Comparison of ENCODE assay signal across 6 cellular contexts in the genomic region with DNA sequence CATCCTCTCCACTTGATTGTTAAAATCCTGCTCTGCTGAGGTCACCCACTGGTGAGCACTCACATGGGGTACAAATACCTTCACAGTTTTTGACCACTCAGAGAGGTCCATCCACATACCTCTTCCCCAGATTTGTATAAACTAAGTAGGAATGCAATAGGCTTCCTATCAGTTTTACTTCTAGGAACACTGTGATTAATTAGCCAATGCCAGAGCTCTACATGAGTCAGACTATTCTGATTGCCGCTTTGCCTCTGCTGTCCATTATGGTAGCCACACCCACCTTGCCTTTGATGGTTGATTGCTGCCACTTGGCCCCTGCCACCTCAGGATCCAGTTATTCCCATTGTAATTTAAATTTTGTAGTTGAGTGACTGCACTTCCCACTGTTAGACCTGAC.
DNase-seq lines count a peak whose midpoint lies in the region; ATAC-seq, FAIRE-seq and TF ChIP-seq lines count a peak whose summit lies in the region.
"Not testable (repeated sequence)": the region's sequence is repeated elsewhere in the genome, so short reads cannot be mapped to it uniquely, and the experiment has no call there.

No MANE protein-coding gene starts in this region.

- H3K9me3 Mint-ChIP-seq in CD4-positive, CD25-positive, alpha-beta regulatory T cell; activated T-helper 17 cell treated with anti-CD3 and anti-CD28 coated beads, Interleukin-2, amount 50 U/mL, for 72 hours: not testable (repeated sequence)

- DNase-seq in CD4-positive, CD25-positive, alpha-beta regulatory T cell; H1 (ENCODE audit: low read depth in 1 of 2, low spot score in 2 of 2); trophoblast cell: not testable (repeated sequence)
- DNase-seq in ELF-1 (ENCODE audit: low read depth, low spot score): peak; percentile 41
- peak; percentile 9 for DNase-seq in NCI-H226

- CTCF ChIA-PET in H1 (lab: Charles Lee; ENCODE audit: partially characterized antibody): interaction anchor here (0.6 to 1.2 kb wide), 4 partner anchors 15 to 106 kb away, joined by 3 read pairs; no protein-coding TSS in a partner anchor

- H3K9ac ChIP-seq in H1 (replicated peaks in 1 of 4; ENCODE audit: extremely low read depth in 1 of 4, low read depth in 3 of 4, low read length in 3 of 4); trophoblast cell (ENCODE audit: low read length): not testable (repeated sequence)

- H3K27ac ChIP-seq in CD4-positive, CD25-positive, alpha-beta regulatory T cell (ENCODE audit: insufficient read depth, low read length, poor library complexity, severe bottlenecking); H1 (ENCODE audit: low read depth, low read length); trophoblast cell (ENCODE audit: low read depth, low read length): not testable (repeated sequence)

- not testable (repeated sequence) for H2BK20ac ChIP-seq in H1 (ENCODE audit: low read length)

- not testable (repeated sequence) for H3K4me2 ChIP-seq in H1 (ENCODE audit: insufficient read depth in 1 of 2, low read depth in 2 of 2, low read length in 2 of 2); trophoblast cell (ENCODE audit: low read length)

- TF ChIP-seq CTCF in H1 (IDR thresholded peaks at IDR 0.05; ENCODE audit: control extremely low read depth in 1 of 3, insufficient read depth in 1 of 3, low read depth in 1 of 3, low read length in 3 of 3): not testable (repeated sequence)

- not testable (repeated sequence) for H3K9me3 ChIP-seq in CD4-positive, CD25-positive, alpha-beta regulatory T cell (ENCODE audit: control insufficient read depth in 2 of 2, low read length in 2 of 2); H1 (ENCODE audit: insufficient read depth in 2 of 2, low read depth in 1 of 2, low read length in 1 of 2); trophoblast cell (ENCODE audit: insufficient read depth, low read depth, low read length)

- not testable (repeated sequence) for H2AK5ac ChIP-seq in H1 (ENCODE audit: low read depth, low read length); trophoblast cell (ENCODE audit: low read length)

- not testable (repeated sequence) for H3K23me2 ChIP-seq in H1 (ENCODE audit: low read depth, low read length)

- not testable (repeated sequence) for H4K20me1 ChIP-seq in H1 (replicated peaks in 1 of 2; ENCODE audit: control insufficient read depth in 1 of 2, insufficient read depth in 2 of 2, low read length in 2 of 2)

- not testable (repeated sequence) for H2BK15ac ChIP-seq in H1 (ENCODE audit: low read length)

- ATAC-seq in CD4-positive, CD25-positive, alpha-beta regulatory T cell (ENCODE audit: low read depth in 2 of 2); activated T-helper 17 cell treated with anti-CD3 and anti-CD28 coated beads, Interleukin-2, amount 50 U/mL, for 72 hours (replicated peaks): not testable (repeated sequence)

- H4K12ac ChIP-seq in trophoblast cell (ENCODE audit: low read depth, low read length): not testable (repeated sequence)

- POLR2A ChIA-PET in H1 (lab: Charles Lee; ENCODE audit: partially characterized antibody): not testable (repeated sequence)

- H3K27ac Mint-ChIP-seq in CD4-positive, CD25-positive, alpha-beta regulatory T cell: peak overlapping the region in 2 of 3 donors; percentile 40 to 77
- peak overlapping the region; percentile 26 for H3K27ac Mint-ChIP-seq in activated T-helper 17 cell treated with anti-CD3 and anti-CD28 coated beads, Interleukin-2, amount 50 U/mL, for 72 hours

- H3K23ac ChIP-seq in H1 (ENCODE audit: insufficient read length); trophoblast cell (ENCODE audit: low read length): not testable (repeated sequence)

- not testable (repeated sequence) for H2BK120ac ChIP-seq in H1 (replicated peaks; ENCODE audit: low read depth, low read length); trophoblast cell (ENCODE audit: insufficient read depth, low read length, poor library complexity)

- FAIRE-seq in H1 (lab: Jason Lieb, UNC): not testable (repeated sequence)

- H3K4ac ChIP-seq in H1 (replicated peaks; ENCODE audit: insufficient read length, low read depth, low read length); trophoblast cell (ENCODE audit: low read depth, low read length): not testable (repeated sequence)

- not testable (repeated sequence) for H3K27me3 Mint-ChIP-seq in CD4-positive, CD25-positive, alpha-beta regulatory T cell; activated T-helper 17 cell treated with anti-CD3 and anti-CD28 coated beads, Interleukin-2, amount 50 U/mL, for 72 hours

- not testable (repeated sequence) for H2BK5ac ChIP-seq in H1 (ENCODE audit: low read depth, low read length); trophoblast cell (ENCODE audit: low read depth, low read length, poor library complexity)

- H3K4me3 ChIP-seq in CD4-positive, CD25-positive, alpha-beta regulatory T cell (ENCODE audit: low read depth, low read length); H1 (ENCODE audit: extremely low read depth in 1 of 4, insufficient read depth in 2 of 4, low read depth in 3 of 4, low read length in 4 of 4); trophoblast cell (ENCODE audit: low read depth, low read length): not testable (repeated sequence)

- not testable (repeated sequence) for H4K5ac ChIP-seq in H1 (ENCODE audit: insufficient read length, low read depth, low read length)

- not testable (repeated sequence) for H3K4me1 ChIP-seq in CD4-positive, CD25-positive, alpha-beta regulatory T cell (ENCODE audit: control insufficient read depth, insufficient read depth, low read length, poor library complexity, severe bottlenecking); H1 (replicated peaks in 1 of 4; ENCODE audit: control insufficient read depth in 3 of 4, insufficient read depth in 4 of 4, low read length in 3 of 4); trophoblast cell (ENCODE audit: control insufficient read depth in 1 of 2, insufficient read depth in 2 of 2, low read length in 2 of 2)

- H3K14ac ChIP-seq in H1 (ENCODE audit: insufficient read length); trophoblast cell (ENCODE audit: low read length): not testable (repeated sequence)

- peaks cover 25 to 66% (median 51%) of the 10 kb centered on the region in 4 donors for H3K4me1 Mint-ChIP-seq in CD4-positive, CD25-positive, alpha-beta regulatory T cell
- peaks cover 32% of the 10 kb centered on the region for H3K4me1 Mint-ChIP-seq in activated T-helper 17 cell treated with anti-CD3 and anti-CD28 coated beads, Interleukin-2, amount 50 U/mL, for 72 hours

- 88% methylated on average over 1 of the region's 1 CpG; no CpG with 5 or more reads in 1 of the 2 experiments for WGBS in H1 (ENCODE audit: extremely low coverage in 1 of 2, insufficient coverage in 1 of 2, insufficient read length in 1 of 2, insufficient replicate concordance in 2 of 2, low coverage in 1 of 2, low lambda C conversion rate in 2 of 2, missing lambda C conversion rate in 1 of 2), 2 experiments
- no CpG with 5 or more reads among the region's 1 CpG for WGBS in trophoblast cell (ENCODE audit: extremely low coverage, insufficient coverage, insufficient read length)

- not testable (repeated sequence) for H2AFZ ChIP-seq in H1 (ENCODE audit: low read length); trophoblast cell (ENCODE audit: insufficient read depth, low read length, poor library complexity)

- not testable (repeated sequence) for H4K8ac ChIP-seq in H1 (ENCODE audit: extremely low read depth, insufficient read depth, low read length); trophoblast cell (ENCODE audit: low read depth, low read length)

- not testable (repeated sequence) for TF ChIP-seq RAD21 in H1 (IDR thresholded peaks at IDR 0.05 in 1 of 2, conservative IDR thresholded peaks at IDR 0.05 in 1 of 2; ENCODE audit: low read depth in 2 of 2, low read length in 2 of 2)

- TF ChIP-seq EP300 in H1 (IDR thresholded peaks at IDR 0.05; ENCODE audit: borderline replicate concordance in 1 of 2, low read depth in 2 of 2, low read length in 2 of 2): not testable (repeated sequence)

- not testable (repeated sequence) for H3K79me1 ChIP-seq in H1 (ENCODE audit: low read depth, low read length); trophoblast cell (ENCODE audit: low read length)

- peaks cover 38% of the 10 kb centered on the region for H3K36me3 Mint-ChIP-seq in CD4-positive, CD25-positive, alpha-beta regulatory T cell
- H3K36me3 Mint-ChIP-seq in activated T-helper 17 cell treated with anti-CD3 and anti-CD28 coated beads, Interleukin-2, amount 50 U/mL, for 72 hours (ENCODE audit: low read depth): peaks cover 46% of the 10 kb centered on the region

- not testable (repeated sequence) for H3K4me3 Mint-ChIP-seq in CD4-positive, CD25-positive, alpha-beta regulatory T cell; activated T-helper 17 cell treated with anti-CD3 and anti-CD28 coated beads, Interleukin-2, amount 50 U/mL, for 72 hours

- not testable (repeated sequence) for H3K27me3 ChIP-seq in CD4-positive, CD25-positive, alpha-beta regulatory T cell (ENCODE audit: control insufficient read depth, insufficient read depth, low read length); H1 (replicated peaks in 1 of 4; ENCODE audit: control insufficient read depth in 3 of 4, extremely low read depth in 1 of 4, insufficient read depth in 3 of 4, low read length in 3 of 4); trophoblast cell (ENCODE audit: insufficient read depth, low read length)

- TF ChIP-seq POLR2A in H1 (IDR thresholded peaks at IDR 0.05; ENCODE audit: control extremely low read depth in 1 of 2, low read depth in 2 of 2, low read length in 2 of 2): not testable (repeated sequence)

- H3K56ac ChIP-seq in H1 (replicated peaks; ENCODE audit: insufficient read length, low read depth, low read length): not testable (repeated sequence)

- not testable (repeated sequence) for H3K18ac ChIP-seq in H1 (ENCODE audit: extremely low read depth, low read length)
- H3K18ac ChIP-seq in trophoblast cell (ENCODE audit: low read length): peak overlapping the region; percentile 62

- H4K91ac ChIP-seq in H1 (replicated peaks; ENCODE audit: insufficient read length, low read length); trophoblast cell (ENCODE audit: low read depth, low read length): not testable (repeated sequence)

- not testable (repeated sequence) for H3K79me2 ChIP-seq in H1 (ENCODE audit: control insufficient read depth in 1 of 2, insufficient read depth in 2 of 2, low read length in 2 of 2); trophoblast cell (ENCODE audit: control insufficient read depth, insufficient read depth, low read length, poor library complexity)

- peaks cover 15% of the 10 kb centered on the region for H3K36me3 ChIP-seq in CD4-positive, CD25-positive, alpha-beta regulatory T cell (ENCODE audit: control insufficient read depth, insufficient read depth, low read length)
- not testable (repeated sequence) for H3K36me3 ChIP-seq in H1 (ENCODE audit: control insufficient read depth in 2 of 4, insufficient read depth in 4 of 4, low read length in 3 of 4); trophoblast cell (ENCODE audit: control insufficient read depth in 1 of 2, insufficient read depth in 2 of 2, low read length in 2 of 2)

- not testable (repeated sequence) for H2BK12ac ChIP-seq in H1 (ENCODE audit: low read depth, low read length); trophoblast cell (ENCODE audit: low read length)
